ENCODE assay signal across 32 cellular contexts in genomic region chrX:9327086-9327746, GRCh38.
"Had no signal": no experiment of that assay in that cellular context is flagged by ENCODE, and none has a peak within 500 bp of the region (broad histone marks: within the 10 kb centered on the region; RNA-seq: fewer than 3 reads in every experiment).

No MANE protein-coding gene starts in this region.

- H3K4me3 ChIP-seq: adrenal gland, cardiac muscle cell, colonic mucosa, esophagus squamous epithelium, gastrocnemius medialis, ovary, tibial nerve had no signal

- H3K36me3 Mint-ChIP-seq: activated naive CD8-positive, alpha-beta T cell treated with anti-CD3 and anti-CD28 coated beads for 36 hours; brain; mesothelial cell of epicardium; naive B cell had no signal

- ATAC-seq: gastrocnemius medialis, left cardiac atrium had no signal

- H3K27ac Mint-ChIP-seq: activated naive CD4-positive, alpha-beta T cell treated with anti-CD3 and anti-CD28 coated beads for 36 hours; activated naive CD8-positive, alpha-beta T cell treated with anti-CD3 and anti-CD28 coated beads for 36 hours; activated T-helper 1 cell treated with anti-CD3 and anti-CD28 coated beads, Interleukin-12 subunit alpha, Interleukin-12 subunit beta, Interleukin-2, Interleukin-4 antibody, amounts not matched to agents 30 ng/mL and 10 ng/mL and 1 ng/mL, durations not matched to agents 14 hours and 24 hours and 36 hours; brain; mesothelial cell of epicardium; naive B cell; nephron progenitor cell; progenitor cell of endocrine pancreas had no signal

- H3K9me3 Mint-ChIP-seq: activated naive CD4-positive, alpha-beta T cell treated with anti-CD3 and anti-CD28 coated beads for 36 hours; activated naive CD8-positive, alpha-beta T cell treated with anti-CD3 and anti-CD28 coated beads for 36 hours; activated T-helper 1 cell treated with anti-CD3 and anti-CD28 coated beads, Interleukin-12 subunit alpha, Interleukin-12 subunit beta, Interleukin-2, Interleukin-4 antibody, amounts not matched to agents 30 ng/mL and 10 ng/mL and 1 ng/mL, durations not matched to agents 14 hours and 24 hours and 36 hours had no signal

- H3K27ac ChIP-seq: adrenal gland, cardiac muscle cell, colonic mucosa, epithelial cell of prostate, esophagus squamous epithelium, gastrocnemius medialis, ovary, tibial nerve, VCaP had no signal

- H3K4me1 ChIP-seq: adrenal gland, colonic mucosa, esophagus squamous epithelium, gastrocnemius medialis, tibial nerve had no signal

- H3K27me3 ChIP-seq: cardiac muscle cell, colonic mucosa, esophagus squamous epithelium, gastrocnemius medialis, ovary had no signal

- H3K36me3 ChIP-seq: adrenal gland, cardiac muscle cell, colonic mucosa, esophagus squamous epithelium, gastrocnemius medialis, ovary, tibial nerve had no signal

- DNase-seq: activated CD4-positive, alpha-beta T cell treated with anti-CD3 and anti-CD28 coated beads for 4 hours; activated CD4-positive, alpha-beta T cell treated with anti-CD3 and anti-CD28 coated beads, Interleukin-2, amount 50 U/mL, for 4 hours; activated effector memory CD4-positive, alpha-beta T cell treated with anti-CD3 and anti-CD28 coated beads, Interleukin-2, amount 50 U/mL, for 16 hours; activated naive CD4-positive, alpha-beta T cell treated with anti-CD3 and anti-CD28 coated beads for 36 hours; activated naive CD8-positive, alpha-beta T cell treated with anti-CD3 and anti-CD28 coated beads for 36 hours; activated T-cell treated with anti-CD3 and anti-CD28 coated beads, Interleukin-2, amount 50 U/mL, for 1 hour; adrenal gland; aorta; cerebellar nuclear complex; colonic mucosa; effector CD8-positive, alpha-beta T cell; esophagus squamous epithelium; gastrocnemius medialis; glutamatergic neuron; islet precursor cell; left cardiac atrium; naive B cell; nephron progenitor cell; ovary; stimulated activated CD4-positive, alpha-beta T cell treated with anti-CD3 and anti-CD28 coated beads, Interleukin-15, amount 100 ng/mL, for 24 hours; stimulated activated CD4-positive, alpha-beta T cell treated with anti-CD3 and anti-CD28 coated beads, Interleukin-2, amount 100 ng/mL, for 24 hours; stimulated activated naive CD4-positive, alpha-beta T cell treated with Interleukin-2 at 50 U/mL for 16 hours had no signal

- H3K4me3 Mint-ChIP-seq: activated naive CD4-positive, alpha-beta T cell treated with anti-CD3 and anti-CD28 coated beads for 36 hours; activated naive CD8-positive, alpha-beta T cell treated with anti-CD3 and anti-CD28 coated beads for 36 hours; activated T-helper 1 cell treated with anti-CD3 and anti-CD28 coated beads, Interleukin-12 subunit alpha, Interleukin-12 subunit beta, Interleukin-2, Interleukin-4 antibody, amounts not matched to agents 30 ng/mL and 10 ng/mL and 1 ng/mL, durations not matched to agents 14 hours and 24 hours and 36 hours; brain; mesothelial cell of epicardium; naive B cell; nephron progenitor cell had no signal

- H3K4me1 Mint-ChIP-seq: mesothelial cell of epicardium, nephron progenitor cell had no signal

- H3K9me3 ChIP-seq: adrenal gland, colonic mucosa, esophagus squamous epithelium, gastrocnemius medialis, ovary, tibial nerve had no signal

- FAIRE-seq: endometrium, TTC549 had no signal

- H3K27me3 Mint-ChIP-seq: activated naive CD8-positive, alpha-beta T cell treated with anti-CD3 and anti-CD28 coated beads for 36 hours; naive B cell; progenitor cell of endocrine pancreas had no signal
